20 cellular contexts compared by ENCODE assay signal in genomic region chr14:33786091-33786825, GRCh38.
"Had no signal": no experiment of that assay in that cellular context is flagged by ENCODE, and none has a peak within 500 bp of the region (broad histone marks: within the 10 kb centered on the region; RNA-seq: fewer than 3 reads in every experiment).

No MANE protein-coding gene starts in this region.

- H3K36me3 Mint-ChIP-seq: naive thymus-derived CD8-positive, alpha-beta T cell had no signal

- H3K27ac Mint-ChIP-seq: naive thymus-derived CD8-positive, alpha-beta T cell; type B pancreatic cell had no signal

- DNase-seq: dermis blood vessel endothelial cell; erythroblast; foreskin melanocyte; heart left ventricle; hippocampal formation; kidney glomerular epithelial cell; mammary epithelial cell; mucosa of descending colon; naive thymus-derived CD8-positive, alpha-beta T cell; nucleus accumbens; ovary; small intestine; stimulated activated CD4-positive, alpha-beta T cell treated with anti-CD3 and anti-CD28 coated beads, Interleukin-2, amount 100 ng/mL, for 48 hours; stimulated activated naive CD4-positive, alpha-beta T cell treated with Interleukin-2 at 50 U/mL for 16 hours had no signal

- H3K36me3 ChIP-seq: heart left ventricle, ovary, right atrium auricular region had no signal

- FAIRE-seq: colon, islet of Langerhans, small intestine, urothelium cell line had no signal

- H3K4me3 ChIP-seq: heart left ventricle, mucosa of descending colon, ovary, right atrium auricular region had no signal

- H3K4me3 Mint-ChIP-seq: naive thymus-derived CD8-positive, alpha-beta T cell; neural crest cell; type B pancreatic cell had no signal

- H3K27me3 ChIP-seq: heart left ventricle, ovary, right atrium auricular region had no signal

- H3K9me3 Mint-ChIP-seq: naive thymus-derived CD8-positive, alpha-beta T cell; type B pancreatic cell had no signal
